Comparison of ENCODE assay signal across 1 cellular context in genomic region chr1:113930499-113931161, GRCh38.
TF ChIP-seq lines count a peak whose summit lies in the region.

No MANE protein-coding gene starts in this region.

TF ChIP-seq in HCT116, 20 proteins besides CTCF, POLR2A, EP300 and RAD21 (continued from another document):
- TF ChIP-seq MAX (IDR thresholded peaks at IDR 0.05) (no peak), FOSL1 (IDR thresholded peaks at IDR 0.05; ENCODE audit: low read depth) (no peak), SRF (IDR thresholded peaks at IDR 0.05; ENCODE audit: low read depth) (no peak), TCF7L2 (IDR thresholded peaks at IDR 0.05; ENCODE audit: borderline replicate concordance, extremely low read depth, insufficient read depth, insufficient read length) (no peak), ZFX (IDR thresholded peaks at IDR 0.05) (no peak)
- TF ChIP-seq, protein P1, sequence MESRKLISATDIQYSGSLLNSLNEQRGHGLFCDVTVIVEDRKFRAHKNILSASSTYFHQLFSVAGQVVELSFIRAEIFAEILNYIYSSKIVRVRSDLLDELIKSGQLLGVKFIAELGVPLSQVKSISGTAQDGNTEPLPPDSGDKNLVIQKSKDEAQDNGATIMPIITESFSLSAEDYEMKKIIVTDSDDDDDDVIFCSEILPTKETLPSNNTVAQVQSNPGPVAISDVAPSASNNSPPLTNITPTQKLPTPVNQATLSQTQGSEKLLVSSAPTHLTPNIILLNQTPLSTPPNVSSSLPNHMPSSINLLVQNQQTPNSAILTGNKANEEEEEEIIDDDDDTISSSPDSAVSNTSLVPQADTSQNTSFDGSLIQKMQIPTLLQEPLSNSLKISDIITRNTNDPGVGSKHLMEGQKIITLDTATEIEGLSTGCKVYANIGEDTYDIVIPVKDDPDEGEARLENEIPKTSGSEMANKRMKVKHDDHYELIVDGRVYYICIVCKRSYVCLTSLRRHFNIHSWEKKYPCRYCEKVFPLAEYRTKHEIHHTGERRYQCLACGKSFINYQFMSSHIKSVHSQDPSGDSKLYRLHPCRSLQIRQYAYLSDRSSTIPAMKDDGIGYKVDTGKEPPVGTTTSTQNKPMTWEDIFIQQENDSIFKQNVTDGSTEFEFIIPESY (IDR thresholded peaks at IDR 0.05; ENCODE audit: extremely low read depth, insufficient replicate concordance, low read length) = no peak
